ENCODE assay signal across 8 cellular contexts in the genomic region with DNA sequence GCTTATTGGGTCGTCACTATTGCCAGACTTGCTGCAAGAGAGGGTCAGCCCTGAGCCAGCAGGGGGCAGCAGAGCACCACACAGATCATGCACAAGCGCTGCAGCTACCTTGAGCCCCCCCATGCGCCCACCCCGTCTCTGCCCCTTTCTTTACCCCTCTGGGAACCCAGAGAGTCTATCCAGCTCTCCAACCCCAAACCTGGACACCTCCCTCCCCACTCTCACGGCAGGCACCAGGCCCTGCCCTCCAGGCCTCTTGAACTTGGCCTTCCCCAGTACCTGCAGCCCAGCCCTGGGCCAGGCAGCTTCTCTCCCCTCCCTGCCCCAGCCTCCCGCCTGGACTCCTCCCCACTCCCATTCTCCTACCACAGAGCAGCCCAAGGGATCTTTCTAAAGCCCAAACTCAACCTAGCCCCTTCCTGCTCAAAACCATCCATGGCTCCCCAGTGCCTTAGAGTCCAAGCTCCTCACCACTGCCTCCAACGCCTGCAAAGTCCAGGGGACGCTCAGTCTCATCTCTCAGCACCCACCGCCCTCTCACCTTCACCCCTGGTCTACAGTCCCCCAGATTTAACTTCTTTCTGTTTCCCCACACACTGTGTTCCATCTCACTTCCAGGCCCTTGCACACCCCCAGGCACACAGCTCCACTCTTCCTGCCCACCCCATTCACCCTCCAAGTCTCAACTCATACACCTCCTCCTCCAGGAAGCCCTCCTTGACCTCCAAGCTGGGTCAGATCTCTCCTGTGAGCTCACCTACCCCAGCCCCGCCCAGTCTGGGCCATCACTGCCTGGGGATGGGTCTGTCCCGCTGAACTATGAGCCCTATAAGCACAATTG. TPM values are rescaled to one million over a fixed set of nuclear protein-coding genes. Genes with fewer than 3 reads are reported as not detected.
A peak's percentile ranks its signal among the peaks of the same experiment; 100 is the strongest.
DNase-seq lines count a peak whose midpoint lies in the region; ATAC-seq and TF ChIP-seq lines count a peak whose summit lies in the region.

No MANE protein-coding gene starts in this region.

- CTCF ChIA-PET in SK-N-SH (lab: Yijun Ruan, JAX), result interaction anchor here (0.7 to 8.1 kb wide), 41 partner anchors 9 to 169 kb away, joined by 3 to 71 read pairs (median 4); a partner anchor contains a TSS

- TF ChIP-seq RAD21 in SK-N-SH (IDR thresholded peaks at IDR 0.05; ENCODE audit: low read length), result peak; percentile 78

- WGBS in SK-N-SH (ENCODE audit: low lambda C conversion rate), result 35% methylated on average over 11 of the region's 11 CpGs
- 40% methylated on average over 11 of the region's 11 CpGs for WGBS in aorta, 2 donors

- H3K36me3 ChIP-seq in Karpas-422 (ENCODE audit: insufficient read depth, low read length) (no peaks in the 10 kb centered on the region), SK-N-SH (replicated peaks in 1 of 2; ENCODE audit: control insufficient read depth in 1 of 2, insufficient read depth in 2 of 2, low read length in 1 of 2) (no peaks in the 10 kb centered on the region), cardiac muscle cell (no peaks in the 10 kb centered on the region), aorta (ENCODE audit: control insufficient read depth in 1 of 2, insufficient read depth in 2 of 2, low read length in 1 of 2) (no peaks in the 10 kb centered on the region)

- H3K79me2 ChIP-seq in Karpas-422 (ENCODE audit: low read length) (no peaks in the 10 kb centered on the region), SK-N-SH (ENCODE audit: insufficient read depth) (no peaks in the 10 kb centered on the region)

- H3K9me3 Mint-ChIP-seq in activated naive CD4-positive, alpha-beta T cell treated with anti-CD3 and anti-CD28 coated beads, Interleukin-2, amount 50 U/mL, for 72 hours, result no peaks in the 10 kb centered on the region

- no peaks in the 10 kb centered on the region for H3K9me2 ChIP-seq in Karpas-422 (replicated peaks; ENCODE audit: insufficient read depth, low read length)
- H3K9me2 ChIP-seq in SK-N-SH, result no peaks in the 10 kb centered on the region

- H3K9me3 ChIP-seq in Karpas-422 (ENCODE audit: low read length), result no peaks in the 10 kb centered on the region
- no peaks in the 10 kb centered on the region for H3K9me3 ChIP-seq in SK-N-SH
- H3K9me3 ChIP-seq in cardiac muscle cell (ENCODE audit: low read depth), result no peaks in the 10 kb centered on the region
- no peaks in the 10 kb centered on the region for H3K9me3 ChIP-seq in aorta (ENCODE audit: control insufficient read depth, low read length)

- ATAC-seq in activated naive CD4-positive, alpha-beta T cell treated with anti-CD3 and anti-CD28 coated beads, Interleukin-2, amount 50 U/mL, for 72 hours, result peak; percentile 13 to 48
- ATAC-seq in aorta (ENCODE audit: low FRiP score) (peak; percentile 75), HG03108 (IDR thresholded peaks at IDR 0.05; ENCODE audit: unreplicated experiment) (no peak)

- H3K27ac Mint-ChIP-seq in activated naive CD4-positive, alpha-beta T cell treated with anti-CD3 and anti-CD28 coated beads, Interleukin-2, amount 50 U/mL, for 72 hours, result no peak overlapping the region

- no peaks in the 10 kb centered on the region for H3K27me3 ChIP-seq in Karpas-422 (ENCODE audit: low read length)
- H3K27me3 ChIP-seq in SK-N-SH (ENCODE audit: insufficient read depth), result no peaks in the 10 kb centered on the region
- no peaks in the 10 kb centered on the region for H3K27me3 ChIP-seq in cardiac muscle cell
- no peaks in the 10 kb centered on the region for H3K27me3 ChIP-seq in aorta (ENCODE audit: control insufficient read depth in 1 of 2, insufficient read depth in 2 of 2, low read length in 1 of 2)

- intact Hi-C loops in aorta (cut with DNase I), result loop anchor here (1.0 to 5.0 kb wide), 3 partner anchors 33 to 82 kb away; no protein-coding TSS in a partner anchor

- H3K9ac ChIP-seq in Karpas-422 (ENCODE audit: low read length) (no peak overlapping the region), SK-N-SH (no peak overlapping the region)

- no peak overlapping the region for H2AFZ ChIP-seq in Karpas-422 (ENCODE audit: low read length)
- no peak overlapping the region for H2AFZ ChIP-seq in SK-N-SH (ENCODE audit: low read depth)

- TF ChIP-seq CTCF in SK-N-SH (IDR thresholded peaks at IDR 0.05), result peak; percentile 92
- peak; percentile 88 for TF ChIP-seq CTCF in cardiac muscle cell (IDR thresholded peaks at IDR 0.05; ENCODE audit: low read depth, low read length)

- no peaks in the 10 kb centered on the region for H3K36me3 Mint-ChIP-seq in activated naive CD4-positive, alpha-beta T cell treated with anti-CD3 and anti-CD28 coated beads, Interleukin-2, amount 50 U/mL, for 72 hours

- no peaks in the 10 kb centered on the region for H4K20me1 ChIP-seq in Karpas-422 (ENCODE audit: insufficient read depth, low read depth, low read length)
- H4K20me1 ChIP-seq in SK-N-SH (ENCODE audit: insufficient read depth), result no peaks in the 10 kb centered on the region

- H3K4me3 ChIP-seq in Karpas-422 (ENCODE audit: low read length), result no peak overlapping the region
- H3K4me3 ChIP-seq in SK-N-SH (ENCODE audit: low read depth in 2 of 2, low read length in 1 of 2), result no peak overlapping the region; a peak in 1 of 4 replicates
- H3K4me3 ChIP-seq in cardiac muscle cell, result no peak overlapping the region
- no peak overlapping the region for H3K4me3 ChIP-seq in aorta (ENCODE audit: low read length in 2 of 2)

- POLR2A ChIA-PET in SK-N-SH (lab: Yijun Ruan, JAX), result no interaction called here

- peak; percentile 56 for DNase-seq in DMS153 treated with DMSO at 0.1 percent for 48 hours (lab: John Stamatoyannopoulos, UW; ENCODE audit: unreplicated experiment)
- DNase-seq in Karpas-422, result peak; percentile 82
- DNase-seq in SK-N-SH, result peak; percentile 78
- peak in 1 of 2 donors; percentile 84 for DNase-seq in activated naive CD4-positive, alpha-beta T cell treated with anti-CD3 and anti-CD28 coated beads, Interleukin-2, amount 50 U/mL, for 72 hours (ENCODE audit: low spot score in 2 of 2)
- DNase-seq in cardiac muscle cell (ENCODE audit: low read depth in 1 of 2, low spot score in 1 of 2), result peak; percentile 81 to 84
- peak; percentile 39 for DNase-seq in pulmonary artery endothelial cell (ENCODE audit: low read depth, low spot score)
- DNase-seq in aorta, result peak; percentile 84 to 92

- H3K27ac ChIP-seq in Karpas-422 (ENCODE audit: low read length) (no peak overlapping the region), SK-N-SH (ENCODE audit: low read depth in 2 of 2, low read length in 1 of 2) (no peak overlapping the region), cardiac muscle cell (no peak overlapping the region), aorta (ENCODE audit: low read depth in 1 of 2, low read length in 2 of 2) (no peak overlapping the region)

- peaks cover 32% of the 10 kb centered on the region for H3F3A ChIP-seq in SK-N-SH (replicated peaks; ENCODE audit: insufficient read depth)

- H3K4me1 ChIP-seq in Karpas-422 (ENCODE audit: low read length), result peaks cover 6% of the 10 kb centered on the region
- H3K4me1 ChIP-seq in SK-N-SH (ENCODE audit: control insufficient read depth in 1 of 2, insufficient read depth in 2 of 2, low read depth in 1 of 2, low read length in 1 of 2), result peaks cover 0 to 16% of the 10 kb centered on the region in 2 experiments; a peak in 3 of 4 replicates
- H3K4me1 ChIP-seq in cardiac muscle cell (ENCODE audit: low read depth), result peaks cover 8% of the 10 kb centered on the region
- H3K4me1 ChIP-seq in aorta (ENCODE audit: control insufficient read depth in 1 of 2, insufficient read depth in 2 of 2, low read length in 2 of 2), result no peaks in the 10 kb centered on the region

- no peak overlapping the region for H3K4me2 ChIP-seq in Karpas-422 (ENCODE audit: low read depth, low read length, poor library complexity, severe bottlenecking)
- no peak overlapping the region for H3K4me2 ChIP-seq in SK-N-SH

- no peak for TF ChIP-seq EP300 in SK-N-SH (IDR thresholded peaks at IDR 0.05; ENCODE audit: borderline replicate concordance in 1 of 2, low read depth in 1 of 2, low read length in 1 of 2)

RNA-seq across cellular contexts. Expression of a gene that starts 9.4 kb away (rescaled TPM):
- total RNA-seq in Karpas-422 (2014; rRNA removed; shearing (Covaris generic); ENCODE audit: low replicate concordance), result not detected in 2 replicates
- polyA plus RNA-seq in SK-N-SH (2012; rRNA removed) (not detected in 2 replicates), cardiac muscle cell (not detected in 2 replicates), aorta (not detected)
- polyA plus RNA-seq in SK-N-SH (2012; cell fraction: cytosol; rRNA removed), result not detected in 2 replicates
- polyA plus RNA-seq in SK-N-SH (2012; cell fraction: nucleus; rRNA removed), result 0.04 TPM in 1 of 2 replicates, not detected in the other
- total RNA-seq in activated naive CD4-positive, alpha-beta T cell treated with anti-CD3 and anti-CD28 coated beads, Interleukin-2, amount 50 U/mL, for 72 hours, result not detected
- total RNA-seq in cardiac muscle cell (not detected in 2 replicates), pulmonary artery endothelial cell (not detected in 2 replicates), aorta (under 1 TPM in 1 of 2 donors, not detected in 1; 0.36 TPM)

RNA-seq across cellular contexts. Expression of a gene that starts 18.2 kb away (rescaled TPM):
- total RNA-seq in Karpas-422 (2014; rRNA removed; shearing (Covaris generic); ENCODE audit: low replicate concordance), result not detected in 2 replicates
- polyA plus RNA-seq in SK-N-SH (2012; rRNA removed) (1.4 and 2.0 TPM in 2 replicates), cardiac muscle cell (4.3 and 5.0 TPM in 2 replicates), aorta (10 to 100 TPM in 1 of 2 donors, 1 to 10 TPM in 1; 1.8 to 18.4 TPM)
- polyA plus RNA-seq in SK-N-SH (2012; cell fraction: cytosol; rRNA removed), result 0.35 and 0.49 TPM in 2 replicates
- 11.3 and 11.7 TPM in 2 replicates for polyA plus RNA-seq in SK-N-SH (2012; cell fraction: nucleus; rRNA removed)
- total RNA-seq in activated naive CD4-positive, alpha-beta T cell treated with anti-CD3 and anti-CD28 coated beads, Interleukin-2, amount 50 U/mL, for 72 hours, result 1 to 10 TPM; 2.2 to 2.5 TPM
- total RNA-seq in cardiac muscle cell (3.8 and 8.4 TPM in 2 replicates), pulmonary artery endothelial cell (1.5 and 2.0 TPM in 2 replicates), aorta (10 to 100 TPM; 12.7 TPM)

RNA-seq across cellular contexts. Expression of a gene that starts 45.8 kb away (rescaled TPM):
- total RNA-seq in Karpas-422 (2014; rRNA removed; shearing (Covaris generic); ENCODE audit: low replicate concordance), result not detected in 2 replicates
- polyA plus RNA-seq in SK-N-SH (2012; rRNA removed) (90.2 and 90.8 TPM in 2 replicates), cardiac muscle cell (18.7 and 19.6 TPM in 2 replicates), aorta (10 to 100 TPM in 1 of 2 donors, 1 to 10 TPM in 1; 7.4 to 24.6 TPM)
- 51.9 and 73.3 TPM in 2 replicates for polyA plus RNA-seq in SK-N-SH (2012; cell fraction: cytosol; rRNA removed)
- 65.6 and 91.5 TPM in 2 replicates for polyA plus RNA-seq in SK-N-SH (2012; cell fraction: nucleus; rRNA removed)
- total RNA-seq in activated naive CD4-positive, alpha-beta T cell treated with anti-CD3 and anti-CD28 coated beads, Interleukin-2, amount 50 U/mL, for 72 hours, result 10 to 100 TPM; 18.2 to 23.4 TPM
- total RNA-seq in cardiac muscle cell (18.4 and 20.8 TPM in 2 replicates), pulmonary artery endothelial cell (187 and 206 TPM in 2 replicates), aorta (10 to 100 TPM; 31.3 to 44.2 TPM)

RNA-seq across cellular contexts. Expression of a gene that starts 59.0 kb away (rescaled TPM):
- total RNA-seq in Karpas-422 (2014; rRNA removed; shearing (Covaris generic); ENCODE audit: low replicate concordance), result 0.54 TPM in 1 of 2 replicates, not detected in the other
- polyA plus RNA-seq in SK-N-SH (2012; rRNA removed), result 7.5 and 19.2 TPM in 2 replicates
- 8.9 and 12.7 TPM in 2 replicates for polyA plus RNA-seq in SK-N-SH (2012; cell fraction: cytosol; rRNA removed)
- polyA plus RNA-seq in SK-N-SH (2012; cell fraction: nucleus; rRNA removed), result 49.3 and 90.0 TPM in 2 replicates
- total RNA-seq in activated naive CD4-positive, alpha-beta T cell treated with anti-CD3 and anti-CD28 coated beads, Interleukin-2, amount 50 U/mL, for 72 hours, result 100 to 1,000 TPM in 1 of 2 donors, 10 to 100 TPM in 1; 83.8 to 124 TPM
- total RNA-seq in cardiac muscle cell, result 10.5 and 12.4 TPM in 2 replicates
- polyA plus RNA-seq in cardiac muscle cell, result 15.3 and 19.5 TPM in 2 replicates
- total RNA-seq in pulmonary artery endothelial cell, result 2.5 and 4.5 TPM in 2 replicates
- total RNA-seq in aorta, result 100 to 1,000 TPM in 1 of 2 donors, 10 to 100 TPM in 1; 46.4 to 102 TPM
- polyA plus RNA-seq in aorta, result 10 to 100 TPM; 29.9 to 36.2 TPM

Comparison
In these comparisons a context has a peak if more than half of its experiments do, and no peak if none do; other contexts are left out.
1. RNA of a gene that starts 45.8 kb away (total RNA-seq): 187 to 206 TPM in pulmonary artery endothelial cell, 31.3 to 44.2 TPM in aorta, 18.2 to 23.4 TPM in activated naive CD4-positive, alpha-beta T cell treated with anti-CD3 and anti-CD28 coated beads, Interleukin-2, amount 50 U/mL, for 72 hours and 18.4 to 20.8 TPM in cardiac muscle cell; not detected in Karpas-422; every median in the first group is over 10 times any median in the second.